ENCODE assay signal across 1 cellular context in the genomic region with DNA sequence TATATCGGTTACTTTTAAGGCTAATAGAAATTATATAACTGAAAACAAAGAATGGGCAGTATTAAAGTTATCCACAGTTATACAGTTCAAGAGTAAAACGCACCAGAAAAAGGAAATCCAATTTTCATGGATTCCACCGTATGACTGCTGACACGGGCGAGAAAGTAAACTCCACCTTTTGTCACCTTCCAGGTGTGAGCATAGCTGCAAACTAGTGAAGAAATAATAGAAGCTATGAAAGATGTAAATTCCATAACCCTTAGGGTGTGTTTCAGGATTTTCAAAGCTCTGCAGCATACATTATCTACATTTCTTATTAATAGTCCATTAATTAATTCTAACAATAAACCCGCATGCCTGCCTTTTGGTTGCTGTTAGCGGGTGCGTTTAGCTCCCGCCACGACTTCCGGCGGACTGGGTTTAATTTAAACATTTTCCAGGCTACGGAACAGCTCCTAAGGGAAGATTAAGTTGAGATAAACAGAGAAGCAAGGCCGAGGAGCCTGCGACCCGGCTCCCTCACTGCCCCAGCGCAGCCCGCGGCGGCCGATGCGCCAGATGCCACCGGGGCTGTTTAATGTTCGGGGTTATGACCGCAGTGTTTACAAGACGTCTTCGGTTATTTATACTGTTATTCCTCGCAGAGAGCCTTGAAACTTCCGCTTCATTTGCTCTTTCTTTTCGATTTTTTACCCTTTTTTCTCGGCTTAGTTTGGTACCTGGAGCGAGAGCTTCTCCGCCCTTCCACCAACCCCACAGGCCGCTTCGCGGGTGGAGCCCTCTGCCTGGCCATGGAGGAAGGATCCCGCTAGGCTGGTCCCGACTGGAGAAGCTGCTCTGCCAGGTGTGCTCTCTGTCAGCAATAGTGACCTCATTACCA.
TF ChIP-seq lines count a peak whose summit lies in the region.

No MANE protein-coding gene starts in this region.

TF ChIP-seq in HCT116, 20 proteins besides CTCF, POLR2A, EP300 and RAD21 (continued from another document):
- no peak for TF ChIP-seq REST (IDR thresholded peaks at IDR 0.05; ENCODE audit: low read depth)
- TF ChIP-seq CBX3 (IDR thresholded peaks at IDR 0.05; ENCODE audit: low read depth): no peak
- no peak for TF ChIP-seq ELF1 (IDR thresholded peaks at IDR 0.05; ENCODE audit: borderline replicate concordance, low read depth)
- TF ChIP-seq ZFX (IDR thresholded peaks at IDR 0.05): no peak
- no peak for TF ChIP-seq EGR1 (IDR thresholded peaks at IDR 0.05; ENCODE audit: low read depth)
- TF ChIP-seq SIN3A (IDR thresholded peaks at IDR 0.05; ENCODE audit: low read depth): no peak
- no peak for TF ChIP-seq SRF (IDR thresholded peaks at IDR 0.05; ENCODE audit: low read depth)
- TF ChIP-seq, protein P1, sequence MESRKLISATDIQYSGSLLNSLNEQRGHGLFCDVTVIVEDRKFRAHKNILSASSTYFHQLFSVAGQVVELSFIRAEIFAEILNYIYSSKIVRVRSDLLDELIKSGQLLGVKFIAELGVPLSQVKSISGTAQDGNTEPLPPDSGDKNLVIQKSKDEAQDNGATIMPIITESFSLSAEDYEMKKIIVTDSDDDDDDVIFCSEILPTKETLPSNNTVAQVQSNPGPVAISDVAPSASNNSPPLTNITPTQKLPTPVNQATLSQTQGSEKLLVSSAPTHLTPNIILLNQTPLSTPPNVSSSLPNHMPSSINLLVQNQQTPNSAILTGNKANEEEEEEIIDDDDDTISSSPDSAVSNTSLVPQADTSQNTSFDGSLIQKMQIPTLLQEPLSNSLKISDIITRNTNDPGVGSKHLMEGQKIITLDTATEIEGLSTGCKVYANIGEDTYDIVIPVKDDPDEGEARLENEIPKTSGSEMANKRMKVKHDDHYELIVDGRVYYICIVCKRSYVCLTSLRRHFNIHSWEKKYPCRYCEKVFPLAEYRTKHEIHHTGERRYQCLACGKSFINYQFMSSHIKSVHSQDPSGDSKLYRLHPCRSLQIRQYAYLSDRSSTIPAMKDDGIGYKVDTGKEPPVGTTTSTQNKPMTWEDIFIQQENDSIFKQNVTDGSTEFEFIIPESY (IDR thresholded peaks at IDR 0.05; ENCODE audit: extremely low read depth, insufficient replicate concordance, low read length): no peak
